In genomic region chr10:15868006-15868405, GRCh38 we compare ENCODE assay signal across 23 cellular contexts.
"Had no signal": no experiment of that assay in that cellular context is flagged by ENCODE, and none has a peak within 500 bp of the region (broad histone marks: within the 10 kb centered on the region; RNA-seq: fewer than 3 reads in every experiment).

No MANE protein-coding gene starts in this region.

- DNase-seq: activated CD4-positive, alpha-beta memory T cell treated with anti-CD3 and anti-CD28 coated beads for 36 hours; activated CD4-positive, alpha-beta T cell treated with anti-CD3 and anti-CD28 coated beads for 36 hours; activated gamma-delta T cell; activated naive CD4-positive, alpha-beta T cell treated with anti-CD3 and anti-CD28 coated beads, Interleukin-2, amount 50 U/mL, for 16 hours; activated naive CD8-positive, alpha-beta T cell treated with anti-CD3 and anti-CD28 coated beads, Interleukin-2, amount 50 U/mL, for 24 hours; activated T-cell treated with anti-CD3 and anti-CD28 coated beads, Interleukin-2, amount 50 U/mL, for 48 hours; brain microvascular endothelial cell; central memory CD4-positive, alpha-beta T cell; dermis blood vessel endothelial cell; effector CD8-positive, alpha-beta T cell; heart right ventricle; naive thymus-derived CD8-positive, alpha-beta T cell; posterior cingulate gyrus; spleen; stimulated activated CD4-positive, alpha-beta T cell treated with anti-CD3 and anti-CD28 coated beads, Interleukin-4, amount 100 ng/mL, for 1 hour; stimulated activated naive CD8-positive, alpha-beta T cell treated with anti-CD3 and anti-CD28 coated beads, Interleukin-15, Interleukin-2, amounts not matched to agents 100 U/mL and 50 U/mL, for 24 hours; upper lobe of right lung had no signal

- H3K9me3 ChIP-seq: upper lobe of right lung had no signal

- H3K4me2 ChIP-seq: neural progenitor cell had no signal

- ATAC-seq: activated CD4-positive, alpha-beta T cell treated with anti-CD3 and anti-CD28 coated beads for 36 hours; activated naive CD8-positive, alpha-beta T cell treated with anti-CD3 and anti-CD28 coated beads, Interleukin-2, amount 50 U/mL, for 24 hours; heart right ventricle; left lobe of liver; naive thymus-derived CD8-positive, alpha-beta T cell; SK-N-SH treated with all-trans-retinoic acid at 6 μM for 48 hours; stimulated activated naive CD8-positive, alpha-beta T cell treated with anti-CD3 and anti-CD28 coated beads, Interleukin-15, Interleukin-2, amounts not matched to agents 100 U/mL and 50 U/mL, for 24 hours; upper lobe of right lung; WTC11 had no signal

- H3K27ac Mint-ChIP-seq: activated CD4-positive, alpha-beta memory T cell treated with anti-CD3 and anti-CD28 coated beads for 36 hours; activated CD4-positive, alpha-beta T cell treated with anti-CD3 and anti-CD28 coated beads for 36 hours; activated naive CD8-positive, alpha-beta T cell treated with anti-CD3 and anti-CD28 coated beads, Interleukin-2, amount 50 U/mL, for 24 hours; naive thymus-derived CD8-positive, alpha-beta T cell; neural progenitor cell; T-helper 2 cell treated with Interferon-gamma antibody and Interleukin-4, amounts not matched to agents 5 μg/mL and 100 μg/mL, for 36 hours; WTC11 had no signal

- H3K9me3 Mint-ChIP-seq: activated CD4-positive, alpha-beta memory T cell treated with anti-CD3 and anti-CD28 coated beads for 36 hours; neural progenitor cell; T-helper 2 cell treated with Interferon-gamma antibody and Interleukin-4, amounts not matched to agents 5 μg/mL and 100 μg/mL, for 36 hours had no signal

- H3K36me3 ChIP-seq: brain microvascular endothelial cell, heart right ventricle, neural progenitor cell, spleen, upper lobe of right lung had no signal

- H3K4me3 Mint-ChIP-seq: activated CD4-positive, alpha-beta memory T cell treated with anti-CD3 and anti-CD28 coated beads for 36 hours; activated CD4-positive, alpha-beta T cell treated with anti-CD3 and anti-CD28 coated beads for 36 hours; activated naive CD8-positive, alpha-beta T cell treated with anti-CD3 and anti-CD28 coated beads, Interleukin-2, amount 50 U/mL, for 24 hours; naive thymus-derived CD8-positive, alpha-beta T cell; neural progenitor cell; T-helper 2 cell treated with Interferon-gamma antibody and Interleukin-4, amounts not matched to agents 5 μg/mL and 100 μg/mL, for 36 hours; WTC11 had no signal

- H3K4me3 ChIP-seq: heart right ventricle, lung, neural progenitor cell, spleen, upper lobe of right lung had no signal

- H3K4me1 Mint-ChIP-seq: activated CD4-positive, alpha-beta T cell treated with anti-CD3 and anti-CD28 coated beads for 36 hours; activated naive CD8-positive, alpha-beta T cell treated with anti-CD3 and anti-CD28 coated beads, Interleukin-2, amount 50 U/mL, for 24 hours; naive thymus-derived CD8-positive, alpha-beta T cell; neural progenitor cell; WTC11 had no signal

- H3K36me3 Mint-ChIP-seq: neural progenitor cell, WTC11 had no signal

- H3K27ac ChIP-seq: brain microvascular endothelial cell, heart right ventricle, neural progenitor cell, spleen, upper lobe of right lung had no signal

- H3K4me1 ChIP-seq: heart right ventricle, neural progenitor cell, spleen, upper lobe of right lung had no signal

- H2AFZ ChIP-seq: neural progenitor cell had no signal

- H3K9ac ChIP-seq: neural progenitor cell had no signal
